Comparison of ENCODE assay signal across 15 cellular contexts in genomic region chr17:1034652-1035210, GRCh38. TPM values are rescaled to one million over a fixed set of nuclear protein-coding genes. Genes with fewer than 3 reads are reported as not detected.
DNase-seq lines count a peak whose midpoint lies in the region; TF ChIP-seq lines count a peak whose summit lies in the region.
"Had no signal": no experiment of that assay in that cellular context is flagged by ENCODE, and none has a peak within 500 bp of the region (broad histone marks: within the 10 kb centered on the region; RNA-seq: fewer than 3 reads in every experiment).

No MANE protein-coding gene starts in this region.

- H3K9ac ChIP-seq in neuronal stem cell (ENCODE audit: low read depth, low read length, poor library complexity), result peak overlapping the region; percentile 70

- H3K23ac ChIP-seq in neuronal stem cell (ENCODE audit: low read depth, low read length, poor library complexity), result peak overlapping the region; percentile 55

- H3K4me3 ChIP-seq in HEK293 (ENCODE audit: low read depth, low read length) (no peak overlapping the region), neuronal stem cell (ENCODE audit: low read length in 2 of 2) (no peak overlapping the region), brain microvascular endothelial cell (ENCODE audit: low read depth, low read length) (no peak overlapping the region)
- H3K4me3 ChIP-seq: K562, SJSA1 had no signal

- H2BK120ac ChIP-seq in neuronal stem cell (ENCODE audit: low read depth, low read length), result no peak overlapping the region

- H4K91ac ChIP-seq in neuronal stem cell (ENCODE audit: low read depth, low read length, poor library complexity), result no peak overlapping the region

- H3K9me3 ChIP-seq in HEK293 (ENCODE audit: control insufficient read depth, insufficient read depth, low read depth, low read length) (no peaks in the 10 kb centered on the region), neuronal stem cell (replicated peaks in 1 of 2; ENCODE audit: control insufficient read depth in 2 of 2, insufficient read depth in 1 of 2, low read depth in 1 of 2, low read length in 2 of 2) (no peaks in the 10 kb centered on the region)
- H3K9me3 ChIP-seq: SJSA1 had no signal

- H3K27me3 Mint-ChIP-seq in type B pancreatic cell, result no peaks in the 10 kb centered on the region

- WGBS in neuronal stem cell (ENCODE audit: extremely low coverage in 2 of 2, insufficient read length in 2 of 2, insufficient replicate concordance in 1 of 2), 2 donors, result no CpG with 5 or more reads among the region's 20 CpGs

- no peak overlapping the region for H3K27ac Mint-ChIP-seq in type B pancreatic cell

- H3K4ac ChIP-seq in neuronal stem cell (ENCODE audit: low read length), result no peak overlapping the region

- TF ChIP-seq CTCF in HEK293 (tag by site-specific recombination; IDR thresholded peaks at IDR 0.05) (no peak), brain microvascular endothelial cell (IDR thresholded peaks at IDR 0.05; ENCODE audit: low read depth, low read length, missing control alignments) (no peak), type B pancreatic cell (conservative IDR thresholded peaks at IDR 0.05) (no peak)

- peaks cover 16% of the 10 kb centered on the region for H3K79me1 ChIP-seq in neuronal stem cell (ENCODE audit: low read depth, low read length)

- H4K8ac ChIP-seq in neuronal stem cell (ENCODE audit: low read depth, low read length), result no peak overlapping the region

- H3K4me1 ChIP-seq in HEK293 (ENCODE audit: control insufficient read depth, insufficient read depth, low read length) (no peaks in the 10 kb centered on the region), neuronal stem cell (ENCODE audit: control insufficient read depth in 2 of 2, insufficient read depth in 1 of 2, low read depth in 1 of 2, low read length in 2 of 2) (peaks cover 0 to 18% of the 10 kb centered on the region in 2 donors)
- H3K4me1 ChIP-seq: SJSA1 had no signal

- H2BK5ac ChIP-seq in neuronal stem cell (ENCODE audit: low read length), result no peak overlapping the region

- H2AK5ac ChIP-seq in neuronal stem cell (ENCODE audit: low read depth, low read length), result peak overlapping the region; percentile 70

- peaks cover 15% of the 10 kb centered on the region for H3K4me1 Mint-ChIP-seq in type B pancreatic cell (ENCODE audit: unreplicated experiment)

- no peak overlapping the region for H2BK15ac ChIP-seq in neuronal stem cell (ENCODE audit: low read length)

- no peak overlapping the region for H3K4me3 Mint-ChIP-seq in type B pancreatic cell

- CTCF ChIA-PET in HEK293 (lab: Yijun Ruan, JAX), result interaction anchor here (0.7 to 1.3 kb wide), 2 partner anchors 21 to 589 kb away, joined by 3 to 4 read pairs; partner anchors contain the start of gene RFLNB

- POLR2A ChIA-PET in HEK293 (lab: Yijun Ruan, JAX), result interaction anchor here (0.5 kb wide), 1 partner anchor 225 kb away, joined by 3 read pairs; no protein-coding TSS in a partner anchor

- H3K27ac ChIP-seq in HEK293 (ENCODE audit: extremely low read depth, low read depth, low read length), result no peak overlapping the region
- no peak overlapping the region for H3K27ac ChIP-seq in neuronal stem cell (replicated peaks; ENCODE audit: low read length)
- H3K27ac ChIP-seq in brain microvascular endothelial cell, result no peak overlapping the region
- H3K27ac ChIP-seq: C4-2B, SJSA1 had no signal

- in situ Hi-C loops in brain microvascular endothelial cell (cut with HindIII; ENCODE audit: low pct_ligation_motif_present, low sequenced_read_pairs), result no loop called here

- DNase-seq in NCI-H1417 (lab: John Stamatoyannopoulos, UW) (peak in 2 of 3 experiments; percentile 3 to 15), NCI-H1417 treated with DMSO at 0.1 percent for 48 hours (lab: John Stamatoyannopoulos, UW) (no peak), NCI-H2171 treated with DMSO at 0.1 percent for 48 hours (lab: John Stamatoyannopoulos, UW) (peak; percentile 95), neuronal stem cell (ENCODE audit: low spot score) (no peak), brain microvascular endothelial cell (no peak), type B pancreatic cell (ENCODE audit: extremely low spot score, unreplicated experiment) (no peak), SKM-1 (lab: John Stamatoyannopoulos, UW; ENCODE audit: unreplicated experiment) (no peak)
- DNase-seq: GDM1, GOT3, MV-4-11, NCI-H187 treated with DMSO at 0.1 percent for 48 hours had no signal

- no peak overlapping the region for H3K4me2 ChIP-seq in neuronal stem cell (ENCODE audit: insufficient read depth, low read length, poor library complexity, severe bottlenecking)

- no peak overlapping the region for H2AFZ ChIP-seq in neuronal stem cell (ENCODE audit: low read length)

- H3K9me3 Mint-ChIP-seq in type B pancreatic cell, result no peaks in the 10 kb centered on the region

- H2BK12ac ChIP-seq in neuronal stem cell (ENCODE audit: low read length), result peak overlapping the region; percentile 58

- no peak overlapping the region for H3K18ac ChIP-seq in neuronal stem cell (ENCODE audit: low read length)

- H3K36me3 Mint-ChIP-seq in type B pancreatic cell, result no peaks in the 10 kb centered on the region

- H3K36me3 ChIP-seq in HEK293 (ENCODE audit: control insufficient read depth in 2 of 2, insufficient read depth in 1 of 2, low read length in 2 of 2) (peaks cover 0 to 34% of the 10 kb centered on the region in 2 experiments; a peak in 1 of 3 replicates), neuronal stem cell (replicated peaks in 1 of 2; ENCODE audit: control insufficient read depth in 2 of 2, insufficient read depth in 2 of 2, low read length in 2 of 2) (peaks cover 0 to 4% of the 10 kb centered on the region in 2 donors), brain microvascular endothelial cell (replicated peaks) (peaks cover 4% of the 10 kb centered on the region)
- H3K36me3 ChIP-seq: SJSA1 had no signal

- H3K27me3 ChIP-seq in neuronal stem cell (ENCODE audit: control insufficient read depth in 3 of 3, insufficient read depth in 3 of 3, low read depth in 1 of 3, low read length in 3 of 3) (peaks cover 0 to 13% (median 0%) of the 10 kb centered on the region in 3 experiments), brain microvascular endothelial cell (replicated peaks) (no peaks in the 10 kb centered on the region)
- H3K27me3 ChIP-seq: SJSA1 had no signal

- H3K14ac ChIP-seq in neuronal stem cell (ENCODE audit: low read length), result no peak overlapping the region

TF ChIP-seq in HEK293, 187 proteins besides CTCF, POLR2A, EP300 and RAD21:
- TF ChIP-seq ZBTB7A (tag by site-specific recombination; IDR thresholded peaks at IDR 0.05; ENCODE audit: low read depth), result peak; percentile 82; the same call in 1 of the 2 replicates
- TF ChIP-seq PATZ1 (tag by site-specific recombination; IDR thresholded peaks at IDR 0.05), result 0 out of 2 replicates have a peak, but pooled peaks have one; percentile 20
- no peak for TF ChIP-seq ZNF394 (tag by site-specific recombination; IDR thresholded peaks at IDR 0.05; ENCODE audit: borderline replicate concordance)

RNA-seq across cellular contexts. Expression of gene TIMM22, which starts 37.8 kb away (rescaled TPM):
- polyA plus RNA-seq in neuronal stem cell (2013, experiment 1 of 2), result 9.5 TPM
- polyA plus RNA-seq in neuronal stem cell (2013, experiment 2 of 2), result 9.6 TPM
- total RNA-seq in type B pancreatic cell (ENCODE audit: low replicate concordance), result 16.2 and 20.1 TPM in 2 replicates

RNA-seq across cellular contexts. Expression of gene NXN, which starts 55.2 kb away (rescaled TPM):
- 68.2 TPM for polyA plus RNA-seq in neuronal stem cell (2013, experiment 1 of 2)
- 67.4 TPM for polyA plus RNA-seq in neuronal stem cell (2013, experiment 2 of 2)
- 65.1 and 68.0 TPM in 2 replicates for total RNA-seq in type B pancreatic cell (ENCODE audit: low replicate concordance)

Comparison
In these comparisons a context has a peak if more than half of its experiments do, and no peak if none do; other contexts are left out.
1. DNase-seq: peak in NCI-H1417 (2 of 3) and NCI-H2171 treated with DMSO at 0.1 percent for 48 hours (single experiment); none in NCI-H1417 treated with DMSO at 0.1 percent for 48 hours (single experiment), neuronal stem cell (single experiment), brain microvascular endothelial cell (single experiment), type B pancreatic cell (single experiment) and SKM-1 (single experiment).